ENCODE assay signal across 8 cellular contexts in genomic region chr11:108697872-108698473, GRCh38. TPM values are rescaled to one million over a fixed set of nuclear protein-coding genes. Genes with fewer than 3 reads are reported as not detected.
DNase-seq lines count a peak whose midpoint lies in the region; ATAC-seq and TF ChIP-seq lines count a peak whose summit lies in the region.

No MANE protein-coding gene starts in this region.

- DNase-seq in DMS114 treated with DMSO at 0.1 percent for 48 hours (lab: John Stamatoyannopoulos, UW; ENCODE audit: unreplicated experiment) (peak; percentile 48), NCI-H446 treated with DMSO at 0.1 percent for 48 hours (lab: John Stamatoyannopoulos, UW) (peak; percentile 48), fibroblast of villous mesenchyme (ENCODE audit: low read depth) (peak; percentile 84), nucleus accumbens (lab: John Stamatoyannopoulos, UW) (peak in 36 of 56 donors; percentile 0 to 71 (median 14))
- DNase-seq in activated CD4-positive, alpha-beta T cell treated with anti-CD3 and anti-CD28 coated beads, Interleukin-2, amount 50 U/mL, for 4 hours: peak; percentile 12 to 14
- no peak for DNase-seq in central memory CD4-positive, alpha-beta T cell

- peak; percentile 99 for TF ChIP-seq CTCF in fibroblast of villous mesenchyme (IDR thresholded peaks at IDR 0.05; ENCODE audit: insufficient read depth, low read depth, low read length)

- no peak overlapping the region for H3K4me3 ChIP-seq in fibroblast of villous mesenchyme (ENCODE audit: low read depth, low read length)

- ATAC-seq in GM19328 (IDR thresholded peaks at IDR 0.05; ENCODE audit: unreplicated experiment) (peak; percentile 84), HG03354 (IDR thresholded peaks at IDR 0.05; ENCODE audit: poor library complexity, severe bottlenecking, unreplicated experiment) (peak; percentile 81)

RNA-seq across cellular contexts. Expression of gene DDX10, which starts 33.1 kb away (rescaled TPM):
- total RNA-seq in fibroblast of villous mesenchyme: 16.1 and 20.3 TPM in 2 replicates
